Comparison of ENCODE assay signal across 32 cellular contexts in genomic region chr1:175510914-175511313, GRCh38.
"Had no signal": no experiment of that assay in that cellular context is flagged by ENCODE, and none has a peak within 500 bp of the region (broad histone marks: within the 10 kb centered on the region; RNA-seq: fewer than 3 reads in every experiment).

No MANE protein-coding gene starts in this region.

- H3K4me1 ChIP-seq: Peyer's patch had no signal

- H3K36me3 ChIP-seq: Peyer's patch, WERI-Rb-1 had no signal

- ATAC-seq: activated CD8-positive, alpha-beta memory T cell treated with anti-CD3 and anti-CD28 coated beads, Interleukin-2, amount 10 ng/mL, durations not matched to agents 7 days and 5 days; activated naive CD8-positive, alpha-beta T cell treated with anti-CD3 and anti-CD28 coated beads, Interleukin-2, amount 50 U/mL, for 24 hours; K562; PC-3 had no signal

- H3K9me3 ChIP-seq: Peyer's patch had no signal

- DNase-seq: activated CD4-positive, alpha-beta memory T cell treated with anti-CD3 and anti-CD28 coated beads, Interleukin-2, amount 10 ng/mL, durations not matched to agents 7 days and 5 days; activated CD4-positive, alpha-beta T cell treated with anti-CD3 and anti-CD28 coated beads for 1 hour; activated CD4-positive, alpha-beta T cell treated with anti-CD3 and anti-CD28 coated beads for 48 hours; activated CD4-positive, CD25-positive, alpha-beta regulatory T cell; activated CD8-positive, alpha-beta memory T cell treated with anti-CD3 and anti-CD28 coated beads for 24 hours; activated CD8-positive, alpha-beta memory T cell treated with anti-CD3 and anti-CD28 coated beads, Interleukin-2, amount 10 ng/mL, durations not matched to agents 7 days and 5 days; activated CD8-positive, alpha-beta memory T cell treated with anti-CD3 and anti-CD28 coated beads, Interleukin-2, amount 50 U/mL, for 48 hours; activated effector memory CD4-positive, alpha-beta T cell treated with Interleukin-2 at 50 U/mL for 16 hours; activated naive CD4-positive, alpha-beta T cell treated with anti-CD3 and anti-CD28 coated beads, Interleukin-2, amount 10 ng/mL, durations not matched to agents 7 days and 5 days; activated naive CD8-positive, alpha-beta T cell treated with anti-CD3 and anti-CD28 coated beads, Interleukin-2, amount 50 U/mL, for 24 hours; activated T-cell treated with anti-CD3 and anti-CD28 coated beads, Interleukin-2, amount 50 U/mL, for 48 hours; anterior cingulate cortex; central memory CD4-positive, alpha-beta T cell; NCI-H1092; NCI-H1436 treated with DMSO at 0.1 percent for 48 hours; NCI-H1694 treated with DMSO at 0.1 percent for 48 hours; NCI-H2029; NCI-H2107; NCI-H2171; NCI-H510A; NCI-H526; NCI-H748 treated with DMSO at 0.1 percent for 48 hours; NK-92 treated with Interleukin-12 subunit alpha and Interleukin-12 subunit beta, amount 100 ng/mL, for 24 hours; PC-3; Peyer's patch; RPMI8226; SW 1271; T-helper 1 cell; T-helper 2 cell; T-helper 9 cell; WERI-Rb-1 had no signal

- H3K27ac ChIP-seq: Peyer's patch, WERI-Rb-1 had no signal

- H3K27me3 ChIP-seq: Peyer's patch had no signal

- H3K4me3 ChIP-seq: K562, Peyer's patch had no signal
